ENCODE assay signal across 19 cellular contexts in the genomic region with DNA sequence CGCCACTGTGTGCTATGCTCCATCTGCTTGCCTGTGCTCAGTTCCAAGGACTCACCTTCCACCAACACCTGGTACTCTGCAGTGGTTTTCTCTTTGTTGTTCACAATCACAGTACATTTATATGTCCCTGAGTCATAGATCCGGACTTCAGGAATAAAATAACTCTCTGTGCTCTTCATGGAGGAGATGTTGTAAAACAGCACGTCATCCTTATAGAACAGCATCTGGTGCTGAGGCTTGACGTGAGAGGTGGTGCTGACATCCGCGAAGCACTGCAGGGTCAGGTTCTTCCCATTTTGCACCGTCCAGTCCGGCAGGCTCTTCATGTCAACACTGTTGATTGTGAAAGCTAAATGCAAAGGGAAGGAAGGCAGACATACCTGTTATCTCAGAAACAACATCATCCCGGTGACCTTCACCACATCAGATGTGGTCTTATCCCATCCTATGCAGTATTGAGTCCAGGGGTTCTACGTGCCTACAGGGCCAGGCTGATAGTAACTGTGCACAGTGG. TPM values are rescaled to one million over a fixed set of nuclear protein-coding genes. Genes with fewer than 3 reads are reported as not detected.
DNase-seq lines count a peak whose midpoint lies in the region; ATAC-seq, FAIRE-seq and TF ChIP-seq lines count a peak whose summit lies in the region.
"Had no signal": no experiment of that assay in that cellular context is flagged by ENCODE, and none has a peak within 500 bp of the region (broad histone marks: within the 10 kb centered on the region; RNA-seq: fewer than 3 reads in every experiment).

No MANE protein-coding gene starts in this region.

- peaks cover 73% of the 10 kb centered on the region for H3K79me2 ChIP-seq in endothelial cell of umbilical vein (ENCODE audit: control insufficient read depth, insufficient read depth, low read length)

- no peaks in the 10 kb centered on the region for H3K27me3 ChIP-seq in endothelial cell of umbilical vein (ENCODE audit: control insufficient read depth in 2 of 2, insufficient read depth in 2 of 2, low read length in 2 of 2)
- no peaks in the 10 kb centered on the region for H3K27me3 ChIP-seq in esophagus squamous epithelium
- H3K27me3 ChIP-seq: BLaER1 treated with 17β-estradiol and CSF1 and Interleukin-3, amounts not matched to agents 10 nM and 100 nM; tibial artery had no signal

- intact Hi-C loops in endothelial cell of umbilical vein (cut with micrococcal nuclease) = loop anchor here (1.0 to 5.0 kb wide), 5 partner anchors 7 to 51 kb away; no protein-coding TSS in a partner anchor
- intact Hi-C loops in esophagus squamous epithelium (cut with DNase I) = no loop called here

- no TSS peak for BruUV-seq in endothelial cell of umbilical vein (replicated peaks; lab: Mats Ljungman, UMichigan)

- peak; percentile 87 for DNase-seq in HT1080 (ENCODE audit: low read depth)
- no peak for DNase-seq in RWPE1 (ENCODE audit: low spot score)
- DNase-seq in endothelial cell of umbilical vein (ENCODE audit: low read depth, low spot score) = peak; percentile 57
- peak; percentile 74 for DNase-seq in non-pigmented ciliary epithelial cell (ENCODE audit: low read depth)
- no peak for DNase-seq in NCI-H1092 (lab: John Stamatoyannopoulos, UW)
- DNase-seq in esophagus squamous epithelium (lab: John Stamatoyannopoulos, UW) = no peak
- DNase-seq: central memory CD4-positive, alpha-beta T cell; DMS79 treated with DMSO at 0.1 percent for 48 hours; immature natural killer cell; NCI-H187 treated with DMSO at 0.1 percent for 48 hours had no signal

- CTCF ChIA-PET in RWPE1 (lab: Yijun Ruan, JAX) (interaction anchor here (0.7 to 1.9 kb wide), 2 partner anchors 41 to 42 kb away, joined by 4 to 6 read pairs; no protein-coding TSS in a partner anchor), endothelial cell of umbilical vein (lab: Charles Lee) (interaction anchor here (1.0 to 6.4 kb wide), 8 partner anchors 8 to 57 kb away, joined by 3 to 60 read pairs (median 4); no protein-coding TSS in a partner anchor)

- H3K4me2 ChIP-seq in endothelial cell of umbilical vein (ENCODE audit: insufficient read depth, low read length) = no peak overlapping the region

- H3K9ac ChIP-seq in endothelial cell of umbilical vein (replicated peaks; ENCODE audit: extremely low read depth, insufficient read depth, low read length) = no peak overlapping the region
- H3K9ac ChIP-seq: BLaER1 treated with 17β-estradiol and CSF1 and Interleukin-3, amounts not matched to agents 10 nM and 100 nM had no signal

- H3K9me3 ChIP-seq in endothelial cell of umbilical vein (replicated peaks; ENCODE audit: control insufficient read depth, insufficient read depth, low read length) (no peaks in the 10 kb centered on the region), esophagus squamous epithelium (no peaks in the 10 kb centered on the region)
- H3K9me3 ChIP-seq: BLaER1 treated with 17β-estradiol and CSF1 and Interleukin-3, amounts not matched to agents 10 nM and 100 nM; tibial artery had no signal

- POLR2A ChIA-PET in RWPE1 (lab: Yijun Ruan, JAX; ENCODE audit: low non-redundant PET) (no interaction called here), endothelial cell of umbilical vein (lab: Charles Lee) (interaction anchor here (0.6 to 1.9 kb wide), 7 partner anchors 8 to 42 kb away, joined by 3 to 7 read pairs (median 3); no protein-coding TSS in a partner anchor)

- dilution Hi-C loops in endothelial cell of umbilical vein (cut with MboI; ENCODE audit: extremely low pct_ligation_motif_present, low sequenced_read_pairs) = no loop called here

- no peaks in the 10 kb centered on the region for H4K20me1 ChIP-seq in endothelial cell of umbilical vein (replicated peaks; ENCODE audit: control insufficient read depth, extremely low read depth, insufficient read depth, low read length)

- H3K9me1 ChIP-seq in endothelial cell of umbilical vein (replicated peaks; ENCODE audit: control insufficient read depth, extremely low read depth, insufficient read depth, low read length) = no peaks in the 10 kb centered on the region

- no peak for TF ChIP-seq CTCF in RWPE1 (conservative IDR thresholded peaks at IDR 0.05; ENCODE audit: low read depth)
- TF ChIP-seq CTCF in endothelial cell of umbilical vein (IDR thresholded peaks at IDR 0.05; ENCODE audit: extremely low read depth in 1 of 2, insufficient read depth in 1 of 2, low read depth in 1 of 2, low read length in 2 of 2) = no peak
- no peak for TF ChIP-seq CTCF in esophagus squamous epithelium (IDR thresholded peaks at IDR 0.05)

- ATAC-seq in GM19324 (IDR thresholded peaks at IDR 0.05; ENCODE audit: low FRiP score, unreplicated experiment) (no peak), HG03460 (IDR thresholded peaks at IDR 0.05; ENCODE audit: unreplicated experiment) (no peak)
- ATAC-seq: activated naive CD4-positive, alpha-beta T cell treated with anti-CD3 and anti-CD28 coated beads, Interleukin-2, amount 50 U/mL, for 72 hours had no signal

- H3K4me3 ChIP-seq in endothelial cell of umbilical vein (replicated peaks in 1 of 3; ENCODE audit: insufficient read depth in 1 of 3, low read depth in 1 of 3, low read length in 3 of 3) (no peak overlapping the region), esophagus squamous epithelium (no peak overlapping the region)
- H3K4me3 ChIP-seq: BLaER1 treated with 17β-estradiol and CSF1 and Interleukin-3, amounts not matched to agents 10 nM and 100 nM; skin epidermis; tibial artery had no signal

- peaks cover 20 to 45% of the 10 kb centered on the region in 2 experiments for H3K36me3 ChIP-seq in endothelial cell of umbilical vein (ENCODE audit: control insufficient read depth in 2 of 2, extremely low read depth in 1 of 2, insufficient read depth in 2 of 2, low read length in 2 of 2)
- peaks cover 0 to 7% (median 0%) of the 10 kb centered on the region in 3 donors for H3K36me3 ChIP-seq in esophagus squamous epithelium
- H3K36me3 ChIP-seq: tibial artery had no signal

- no peak for FAIRE-seq in endothelial cell of umbilical vein (lab: Jason Lieb, UNC)
- FAIRE-seq: endometrium, H1, RCC 7860 had no signal

- no peak overlapping the region for H2AFZ ChIP-seq in endothelial cell of umbilical vein (ENCODE audit: low read depth, low read length)

- H3K27ac ChIP-seq in RWPE1 = peak overlapping the region; percentile 56
- peak overlapping the region; percentile 2 for H3K27ac ChIP-seq in endothelial cell of umbilical vein (ENCODE audit: insufficient read depth, low read depth, low read length)
- peak overlapping the region in 2 of 4 donors; percentile 30 to 52 for H3K27ac ChIP-seq in esophagus squamous epithelium
- H3K27ac ChIP-seq: tibial artery had no signal

- 69 to 81% methylated on average over 9 to 10 of the region's 10 CpGs for WGBS in esophagus squamous epithelium, 2 donors

- no peak for TF ChIP-seq POLR2A in endothelial cell of umbilical vein (IDR thresholded peaks at IDR 0.05; ENCODE audit: low read depth, low read length)
- TF ChIP-seq POLR2A in esophagus squamous epithelium (IDR thresholded peaks at IDR 0.05) = no peak

- H3K4me1 ChIP-seq in endothelial cell of umbilical vein (ENCODE audit: control insufficient read depth, extremely low read depth, insufficient read depth, low read length) = peaks cover 43% of the 10 kb centered on the region
- H3K4me1 ChIP-seq in esophagus squamous epithelium = peaks cover 0 to 27% (median 8%) of the 10 kb centered on the region in 3 donors
- H3K4me1 ChIP-seq: tibial artery had no signal

TF ChIP-seq in endothelial cell of umbilical vein, 7 proteins besides CTCF, POLR2A, EP300 and RAD21:
- TF ChIP-seq FOS (IDR thresholded peaks at IDR 0.05; ENCODE audit: borderline replicate concordance, insufficient read depth, low read length) = peak; percentile 26
- TF ChIP-seq GATA2 (IDR thresholded peaks at IDR 0.05; ENCODE audit: insufficient read depth, insufficient read length, low read depth, low read length) = no peak
- TF ChIP-seq, protein P1, sequence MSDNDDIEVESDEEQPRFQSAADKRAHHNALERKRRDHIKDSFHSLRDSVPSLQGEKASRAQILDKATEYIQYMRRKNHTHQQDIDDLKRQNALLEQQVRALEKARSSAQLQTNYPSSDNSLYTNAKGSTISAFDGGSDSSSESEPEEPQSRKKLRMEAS (IDR thresholded peaks at IDR 0.05; ENCODE audit: insufficient read depth, insufficient read length) = no peak
- peak; percentile 64 for TF ChIP-seq JUN (IDR thresholded peaks at IDR 0.05; ENCODE audit: borderline replicate concordance, insufficient read depth, insufficient read length, low read depth)
- TF ChIP-seq EZH2 (IDR thresholded peaks at IDR 0.05; ENCODE audit: borderline replicate concordance, low read depth, low read length, severe bottlenecking) = no peak
- TF ChIP-seq POLR2AphosphoS5 (IDR thresholded peaks at IDR 0.05; ENCODE audit: insufficient read depth, low read depth, low read length) = peak; percentile 25
- TF ChIP-seq MYC (IDR thresholded peaks at IDR 0.05; ENCODE audit: low read depth, low read length) = no peak

RNA-seq across cellular contexts. Expression of a gene that starts 12.8 kb away (rescaled TPM):
- 0.27 and 0.43 TPM in 2 replicates for total RNA-seq in HT1080 (2014; rRNA removed; shearing (Covaris generic))
- 0.01 and 0.23 TPM in 2 replicates for polyA plus RNA-seq in HT1080 (2015; cell fraction: cytosol; rRNA removed)
- polyA plus RNA-seq in HT1080 (2015; cell fraction: nucleus; rRNA removed) = 0.07 TPM in 1 of 2 replicates, not detected in the other
- total RNA-seq in endothelial cell of umbilical vein (1,037 and 1,131 TPM in 2 replicates), esophagus squamous epithelium (10 to 100 TPM in 3 of 4 donors, 1 to 10 TPM in 1; 9.4 to 71.4 (median 34.3) TPM)
- 621 and 832 TPM in 2 replicates for polyA plus RNA-seq in endothelial cell of umbilical vein
- polyA plus RNA-seq in endothelial cell of umbilical vein (2011; cell fraction: cytosol; rRNA removed) = 493 and 552 TPM in 2 replicates
- polyA plus RNA-seq in endothelial cell of umbilical vein (2011; cell fraction: nucleus; rRNA removed) = 383 and 504 TPM in 2 replicates
- polyA plus RNA-seq in endothelial cell of umbilical vein (2012) = 893 and 1,063 TPM in 2 replicates
- polyA minus RNA-seq in endothelial cell of umbilical vein = 4,612 and 5,290 TPM in 2 replicates
- polyA minus RNA-seq in endothelial cell of umbilical vein (2011; cell fraction: cytosol; rRNA and poly(A)+ RNA removed) = not detected
- polyA minus RNA-seq in endothelial cell of umbilical vein (2011; cell fraction: nucleus; rRNA and poly(A)+ RNA removed) = 645 and 1,088 TPM in 2 replicates

Comparison
In these comparisons a context has a peak if more than half of its experiments do, and no peak if none do; other contexts are left out.
1. DNase-seq: peak in HT1080 (single experiment), endothelial cell of umbilical vein (single experiment) and non-pigmented ciliary epithelial cell (single experiment); none in RWPE1 (single experiment), NCI-H1092 (single experiment) and esophagus squamous epithelium (single experiment).
2. RNA of a gene that starts 12.8 kb away (total RNA-seq): 1,037 to 1,131 TPM in endothelial cell of umbilical vein; 9.4 to 71.4 TPM in esophagus squamous epithelium and 0.27 to 0.43 TPM in HT1080; every median in the first group is over 10 times any median in the second.